ENCODE assay signal across 1 cellular context in the genomic region with DNA sequence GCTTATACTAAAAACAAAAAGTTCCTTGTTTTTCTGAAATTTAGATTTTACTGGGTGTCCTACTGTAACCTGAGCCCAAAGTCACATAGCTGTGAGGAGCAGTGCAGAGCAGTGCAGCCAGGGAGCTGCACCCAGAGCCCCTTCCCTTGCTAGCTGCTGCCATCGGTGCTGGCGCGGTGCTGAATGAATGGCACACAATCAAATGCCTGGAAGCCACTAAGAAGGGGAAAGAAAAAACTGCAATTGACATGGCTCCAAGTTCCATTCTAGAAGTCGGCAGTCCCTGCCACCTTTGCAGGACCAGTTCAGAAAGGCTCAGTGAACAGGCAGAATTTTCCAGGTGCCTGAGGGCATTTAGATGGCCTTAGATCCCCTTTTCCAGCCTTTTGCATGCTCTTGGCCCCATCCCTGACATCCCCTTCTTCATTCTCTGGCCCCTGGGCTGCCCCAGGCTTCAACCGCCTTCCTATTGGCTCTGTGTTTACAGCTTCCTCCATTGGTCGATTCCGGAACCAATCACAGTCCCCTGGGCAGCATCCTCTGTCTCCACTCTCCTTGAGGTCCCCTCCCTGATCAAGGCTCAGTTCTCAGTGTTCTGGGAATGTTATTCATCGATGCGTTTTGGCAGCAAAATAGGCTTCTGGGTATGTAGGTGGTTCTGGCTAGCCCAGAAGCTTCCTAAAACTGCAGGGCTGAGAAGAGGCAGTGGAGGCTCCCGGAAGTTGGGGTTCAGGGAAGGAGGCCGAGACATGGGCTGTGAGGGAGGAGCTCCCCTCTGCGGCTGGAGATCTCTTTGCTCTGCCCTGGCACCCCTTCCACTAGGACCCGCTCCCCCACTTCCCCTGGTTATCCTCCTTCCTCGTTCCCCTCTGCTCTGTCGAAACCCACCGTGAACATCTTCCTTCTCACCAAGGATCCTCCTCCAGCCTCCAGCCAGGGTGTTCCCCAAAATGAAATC.
TF ChIP-seq lines count a peak whose summit lies in the region.

No MANE protein-coding gene starts in this region.

TF ChIP-seq in GM23338, 12 proteins besides CTCF, POLR2A, EP300 and RAD21 (continued from another document):
- TF ChIP-seq, protein P1, sequence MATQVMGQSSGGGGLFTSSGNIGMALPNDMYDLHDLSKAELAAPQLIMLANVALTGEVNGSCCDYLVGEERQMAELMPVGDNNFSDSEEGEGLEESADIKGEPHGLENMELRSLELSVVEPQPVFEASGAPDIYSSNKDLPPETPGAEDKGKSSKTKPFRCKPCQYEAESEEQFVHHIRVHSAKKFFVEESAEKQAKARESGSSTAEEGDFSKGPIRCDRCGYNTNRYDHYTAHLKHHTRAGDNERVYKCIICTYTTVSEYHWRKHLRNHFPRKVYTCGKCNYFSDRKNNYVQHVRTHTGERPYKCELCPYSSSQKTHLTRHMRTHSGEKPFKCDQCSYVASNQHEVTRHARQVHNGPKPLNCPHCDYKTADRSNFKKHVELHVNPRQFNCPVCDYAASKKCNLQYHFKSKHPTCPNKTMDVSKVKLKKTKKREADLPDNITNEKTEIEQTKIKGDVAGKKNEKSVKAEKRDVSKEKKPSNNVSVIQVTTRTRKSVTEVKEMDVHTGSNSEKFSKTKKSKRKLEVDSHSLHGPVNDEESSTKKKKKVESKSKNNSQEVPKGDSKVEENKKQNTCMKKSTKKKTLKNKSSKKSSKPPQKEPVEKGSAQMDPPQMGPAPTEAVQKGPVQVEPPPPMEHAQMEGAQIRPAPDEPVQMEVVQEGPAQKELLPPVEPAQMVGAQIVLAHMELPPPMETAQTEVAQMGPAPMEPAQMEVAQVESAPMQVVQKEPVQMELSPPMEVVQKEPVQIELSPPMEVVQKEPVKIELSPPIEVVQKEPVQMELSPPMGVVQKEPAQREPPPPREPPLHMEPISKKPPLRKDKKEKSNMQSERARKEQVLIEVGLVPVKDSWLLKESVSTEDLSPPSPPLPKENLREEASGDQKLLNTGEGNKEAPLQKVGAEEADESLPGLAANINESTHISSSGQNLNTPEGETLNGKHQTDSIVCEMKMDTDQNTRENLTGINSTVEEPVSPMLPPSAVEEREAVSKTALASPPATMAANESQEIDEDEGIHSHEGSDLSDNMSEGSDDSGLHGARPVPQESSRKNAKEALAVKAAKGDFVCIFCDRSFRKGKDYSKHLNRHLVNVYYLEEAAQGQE (IDR thresholded peaks at IDR 0.05; ENCODE audit: unreplicated experiment), result no peak
- no peak for TF ChIP-seq JUNB (IDR thresholded peaks at IDR 0.05; ENCODE audit: unreplicated experiment)
- TF ChIP-seq EZH2 (IDR thresholded peaks at IDR 0.05; ENCODE audit: low read depth, unreplicated experiment), result no peak
- no peak for TF ChIP-seq CREB1 (CRISPR knock-in tag; IDR thresholded peaks at IDR 0.05; ENCODE audit: low read depth)
